In the genomic region with DNA sequence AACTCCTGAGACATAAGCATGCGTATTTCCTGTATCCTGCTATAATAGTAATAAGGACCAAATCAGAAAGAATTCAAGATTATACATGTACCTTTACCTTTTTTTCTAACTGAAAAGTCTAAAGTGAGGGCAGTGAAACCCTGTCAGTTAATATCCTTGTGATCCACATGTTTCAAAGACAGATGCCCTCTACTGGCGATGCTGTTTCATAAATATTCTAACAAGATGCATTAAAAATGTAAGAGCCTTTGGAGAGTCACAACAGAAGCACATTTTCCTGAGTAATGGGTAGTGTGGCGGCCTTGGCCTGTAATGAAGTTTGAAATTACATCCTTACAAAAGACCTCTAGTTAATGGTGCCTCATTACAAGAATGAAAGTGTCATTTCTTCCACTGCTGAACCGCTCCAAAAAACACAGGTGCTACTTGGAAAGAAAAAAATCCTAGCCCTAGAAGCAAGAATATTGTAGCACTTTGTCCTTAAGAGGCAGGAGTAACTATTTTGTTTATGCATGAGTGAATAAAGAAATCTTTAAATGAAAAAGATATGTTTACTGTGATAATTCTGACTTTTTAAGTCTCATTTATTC, we compare ENCODE assay signal across 9 cellular contexts.
A peak's percentile ranks its signal among the peaks of the same experiment; 100 is the strongest.
DNase-seq lines count a peak whose midpoint lies in the region; ATAC-seq and TF ChIP-seq lines count a peak whose summit lies in the region.
"Had no signal": no experiment of that assay in that cellular context is flagged by ENCODE, and none has a peak within 500 bp of the region (broad histone marks: within the 10 kb centered on the region; RNA-seq: fewer than 3 reads in every experiment).

No MANE protein-coding gene starts in this region.

- ATAC-seq in GM19023 (IDR thresholded peaks at IDR 0.05; ENCODE audit: unreplicated experiment) = no peak
- no peak for ATAC-seq in HG03342 (IDR thresholded peaks at IDR 0.05; ENCODE audit: unreplicated experiment)
- no peak for ATAC-seq in GM21576 (IDR thresholded peaks at IDR 0.05; ENCODE audit: unreplicated experiment)

- H3K9me3 Mint-ChIP-seq in CD4-positive, alpha-beta memory T cell = no peaks in the 10 kb centered on the region
- H3K9me3 Mint-ChIP-seq in endodermal cell (no peaks in the 10 kb centered on the region), osteocyte (ENCODE audit: unreplicated experiment) (no peaks in the 10 kb centered on the region)

- no peak overlapping the region for H3K4me3 Mint-ChIP-seq in CD4-positive, alpha-beta memory T cell
- H3K4me3 Mint-ChIP-seq in endodermal cell (no peak overlapping the region), osteocyte (ENCODE audit: unreplicated experiment) (no peak overlapping the region)

- no peak overlapping the region for H3K27ac ChIP-seq in CD4-positive, alpha-beta memory T cell (ENCODE audit: low read depth, low read length)
- no peak overlapping the region for H3K27ac ChIP-seq in Peyer's patch
- no peak overlapping the region for H3K27ac ChIP-seq in endodermal cell (ENCODE audit: low read depth, low read length)
- H3K27ac ChIP-seq: SK-N-MC had no signal

- intact Hi-C loops in CD4-positive, alpha-beta memory T cell (cut with micrococcal nuclease) = no loop called here

- peaks cover 3% of the 10 kb centered on the region for H3K27me3 ChIP-seq in CD4-positive, alpha-beta memory T cell (ENCODE audit: insufficient read depth, low read length)
- H3K27me3 ChIP-seq in Peyer's patch (no peaks in the 10 kb centered on the region), endodermal cell (ENCODE audit: control insufficient read depth, insufficient read depth, low read length, poor library complexity, severe bottlenecking) (no peaks in the 10 kb centered on the region)

- DNase-seq in CD4-positive, alpha-beta memory T cell = peak in 3 of 5 donors; percentile 14 to 19 (median 19)
- DNase-seq in GM20000 (ENCODE audit: low spot score) = peak; percentile 22
- DNase-seq in Peyer's patch = no peak
- DNase-seq in endodermal cell = no peak
- DNase-seq in osteocyte (ENCODE audit: extremely low spot score, unreplicated experiment) = no peak

- POLR2A ChIA-PET in CD4-positive, alpha-beta memory T cell (lab: Charles Lee; ENCODE audit: partially characterized antibody) = no interaction called here

- no peak overlapping the region for H3K4me3 ChIP-seq in CD4-positive, alpha-beta memory T cell (ENCODE audit: low read length in 2 of 2)
- H3K4me3 ChIP-seq in Peyer's patch (no peak overlapping the region), endodermal cell (ENCODE audit: low read length) (no peak overlapping the region)
- H3K4me3 ChIP-seq: SK-N-MC had no signal

- no peak overlapping the region for H3K9ac ChIP-seq in endodermal cell (ENCODE audit: extremely low read depth, low read length, poor library complexity, severe bottlenecking)

- no peaks in the 10 kb centered on the region for H3K9me3 ChIP-seq in CD4-positive, alpha-beta memory T cell (ENCODE audit: control insufficient read depth in 1 of 2, low read length in 2 of 2)
- H3K9me3 ChIP-seq in Peyer's patch (no peaks in the 10 kb centered on the region), endodermal cell (ENCODE audit: control insufficient read depth, low read length) (no peaks in the 10 kb centered on the region)

- H3K36me3 Mint-ChIP-seq in CD4-positive, alpha-beta memory T cell = no peaks in the 10 kb centered on the region
- no peaks in the 10 kb centered on the region for H3K36me3 Mint-ChIP-seq in endodermal cell (ENCODE audit: low read depth)
- no peaks in the 10 kb centered on the region for H3K36me3 Mint-ChIP-seq in osteocyte (ENCODE audit: unreplicated experiment)

- no peaks in the 10 kb centered on the region for H3K36me3 ChIP-seq in CD4-positive, alpha-beta memory T cell (ENCODE audit: insufficient read depth, low read length)
- H3K36me3 ChIP-seq in Peyer's patch = no peaks in the 10 kb centered on the region
- H3K36me3 ChIP-seq in endodermal cell (ENCODE audit: control insufficient read depth, insufficient read depth, low read length) = no peaks in the 10 kb centered on the region

- no peak for TF ChIP-seq POLR2A in Peyer's patch (IDR thresholded peaks at IDR 0.05)

- TF ChIP-seq CTCF in GM20000 (IDR thresholded peaks at IDR 0.05; ENCODE audit: extremely low read depth, missing control alignments) (peak; percentile 35), Peyer's patch (IDR thresholded peaks at IDR 0.05) (peak in 4 of 6 experiments; percentile 31 to 40 (median 36)), endodermal cell (conservative IDR thresholded peaks at IDR 0.05) (peak; percentile 78), osteocyte (IDR thresholded peaks at IDR 0.05) (peak; percentile 72)

- CTCF ChIA-PET in CD4-positive, alpha-beta memory T cell (lab: Charles Lee; ENCODE audit: partially characterized antibody) = interaction anchor here (0.9 to 1.1 kb wide), 2 partner anchors 10 to 11 kb away, joined by 4 read pairs; no protein-coding TSS in a partner anchor

- H3K27me3 Mint-ChIP-seq in CD4-positive, alpha-beta memory T cell = peaks cover 26 to 33% of the 10 kb centered on the region in 2 donors
- H3K27me3 Mint-ChIP-seq in endodermal cell (ENCODE audit: insufficient read depth) (no peaks in the 10 kb centered on the region), osteocyte (ENCODE audit: unreplicated experiment) (peaks cover 17% of the 10 kb centered on the region)

- no peak overlapping the region for H3K27ac Mint-ChIP-seq in CD4-positive, alpha-beta memory T cell
- no peak overlapping the region for H3K27ac Mint-ChIP-seq in endodermal cell
- H3K27ac Mint-ChIP-seq in osteocyte (ENCODE audit: unreplicated experiment) = no peak overlapping the region

- H3K4me1 Mint-ChIP-seq in CD4-positive, alpha-beta memory T cell = no peaks in the 10 kb centered on the region
- peaks cover 12% of the 10 kb centered on the region for H3K4me1 Mint-ChIP-seq in endodermal cell
- H3K4me1 Mint-ChIP-seq in osteocyte (ENCODE audit: unreplicated experiment) = no peaks in the 10 kb centered on the region

- WGBS in endodermal cell (ENCODE audit: insufficient coverage in 1 of 2, insufficient read length in 1 of 2), 2 experiments = 75 to 100% methylated on average over 3 to 4 of the region's 4 CpGs

- H3K4me1 ChIP-seq in CD4-positive, alpha-beta memory T cell (ENCODE audit: insufficient read depth, low read length) = no peaks in the 10 kb centered on the region
- no peaks in the 10 kb centered on the region for H3K4me1 ChIP-seq in Peyer's patch
- peaks cover 9% of the 10 kb centered on the region for H3K4me1 ChIP-seq in endodermal cell (ENCODE audit: control insufficient read depth, insufficient read depth, low read length)

Comparison
In these comparisons a context has a peak if more than half of its experiments do, and no peak if none do; other contexts are left out.
1. DNase-seq: peak in CD4-positive, alpha-beta memory T cell (3 of 5) and GM20000 (single experiment); none in Peyer's patch (0 of 3), endodermal cell (single experiment) and osteocyte (single experiment).
2. Peak in every context shown above with its lines, with median percentiles within 50 percentile points of each other: CTCF ChIP-seq.